18 cellular contexts compared by ENCODE assay signal in genomic region chr3:114011059-114011797, GRCh38. TPM values are rescaled to one million over a fixed set of nuclear protein-coding genes. Genes with fewer than 3 reads are reported as not detected.
DNase-seq lines count a peak whose midpoint lies in the region; ATAC-seq and TF ChIP-seq lines count a peak whose summit lies in the region.
"Had no signal": no experiment of that assay in that cellular context is flagged by ENCODE, and none has a peak within 500 bp of the region (broad histone marks: within the 10 kb centered on the region; RNA-seq: fewer than 3 reads in every experiment).

No MANE protein-coding gene starts in this region.

- no peaks in the 10 kb centered on the region for H3K9me3 Mint-ChIP-seq in activated B cell treated with CpG ODN at 0.5 μM for 24 hours
- H3K9me3 Mint-ChIP-seq: natural killer cell treated with Interleukin-12 subunit alpha and Interleukin-12 subunit beta and Interleukin-15 and Interleukin-18, amount 100 ng/mL, for 72 hours had no signal

- no peak overlapping the region for H3K18ac ChIP-seq in mesendoderm (ENCODE audit: low read length)

- no peak overlapping the region for H3K4ac ChIP-seq in mesendoderm (ENCODE audit: low read depth, low read length)

- no peak overlapping the region for H3K9ac ChIP-seq in mesendoderm (ENCODE audit: low read length)
- H3K9ac ChIP-seq: GM23248 had no signal

- H3K27me3 Mint-ChIP-seq in activated B cell treated with CpG ODN at 0.5 μM for 24 hours: no peaks in the 10 kb centered on the region
- H3K27me3 Mint-ChIP-seq: natural killer cell treated with Interleukin-12 subunit alpha and Interleukin-12 subunit beta and Interleukin-15 and Interleukin-18, amount 100 ng/mL, for 72 hours had no signal

- H3K79me2 ChIP-seq in mesendoderm (ENCODE audit: control insufficient read depth, insufficient read depth, low read length): no peaks in the 10 kb centered on the region

- H3K4me1 Mint-ChIP-seq in activated B cell treated with CpG ODN at 0.5 μM for 24 hours: peaks cover 50% of the 10 kb centered on the region

- no peak overlapping the region for H2BK5ac ChIP-seq in mesendoderm (ENCODE audit: low read length)

- no peak overlapping the region for H3K4me2 ChIP-seq in mesendoderm (ENCODE audit: low read length)

- no peak for DNase-seq in activated B cell treated with CpG ODN at 0.5 μM for 24 hours
- no peak for DNase-seq in cortex of kidney (lab: John Stamatoyannopoulos, UW)
- no peak for DNase-seq in mesendoderm
- DNase-seq in DMS 273 treated with DMSO at 0.1 percent for 48 hours (lab: John Stamatoyannopoulos, UW): no peak
- DNase-seq in T-helper 2 cell: no peak
- DNase-seq: activated CD4-positive, alpha-beta T cell treated with anti-CD3 and anti-CD28 coated beads, Interleukin-2, amount 50 U/mL, for 4 hours; BE2C; GM23248; left ventricle myocardium superior; NCI-H146; NCI-H510A treated with DMSO at 0.1 percent for 48 hours; stimulated activated CD4-positive, alpha-beta T cell treated with anti-CD3 and anti-CD28 coated beads, Interleukin-2, amount 100 ng/mL, for 24 hours; T1000 had no signal

- CTCF ChIA-PET in activated B cell treated with CpG ODN at 0.5 μM for 24 hours (lab: Charles Lee): interaction anchor here (0.7 to 1.2 kb wide), 3 partner anchors 31 to 275 kb away, joined by 3 to 6 read pairs (median 3); partner anchors contain the start of genes CCDC191 and QTRT2

- ATAC-seq in GM18511 (IDR thresholded peaks at IDR 0.05; ENCODE audit: unreplicated experiment) (peak; percentile 81), GM21528 (IDR thresholded peaks at IDR 0.05; ENCODE audit: low FRiP score, unreplicated experiment) (peak; percentile 61), HG03103 (IDR thresholded peaks at IDR 0.05; ENCODE audit: low read depth, unreplicated experiment) (peak; percentile 79), activated B cell treated with CpG ODN at 0.5 μM for 24 hours (ENCODE audit: low read depth) (peak; percentile 82)
- ATAC-seq: K562; left ventricle myocardium superior; natural killer cell treated with Interleukin-12 subunit alpha and Interleukin-12 subunit beta and Interleukin-15 and Interleukin-18, amount 100 ng/mL, for 72 hours had no signal

- no peak overlapping the region for H2AK5ac ChIP-seq in mesendoderm (ENCODE audit: low read length)

- no CpG with 5 or more reads among the region's 2 CpGs for WGBS in mesendoderm (ENCODE audit: extremely low coverage, insufficient coverage, low lambda C conversion rate)

- H3K23ac ChIP-seq in mesendoderm (ENCODE audit: low read length): no peak overlapping the region

- H4K5ac ChIP-seq in mesendoderm (ENCODE audit: low read length): no peak overlapping the region

- peak overlapping the region; percentile 81 for H3K4me3 Mint-ChIP-seq in activated B cell treated with CpG ODN at 0.5 μM for 24 hours
- H3K4me3 Mint-ChIP-seq: natural killer cell treated with Interleukin-12 subunit alpha and Interleukin-12 subunit beta and Interleukin-15 and Interleukin-18, amount 100 ng/mL, for 72 hours had no signal

- H3K36me3 Mint-ChIP-seq in activated B cell treated with CpG ODN at 0.5 μM for 24 hours (ENCODE audit: low read depth): peaks cover 2% of the 10 kb centered on the region
- H3K36me3 Mint-ChIP-seq: natural killer cell treated with Interleukin-12 subunit alpha and Interleukin-12 subunit beta and Interleukin-15 and Interleukin-18, amount 100 ng/mL, for 72 hours had no signal

- H2BK120ac ChIP-seq in mesendoderm (ENCODE audit: low read depth, low read length): no peak overlapping the region

- H3K27ac ChIP-seq in mesendoderm (ENCODE audit: low read depth, low read length): no peak overlapping the region
- H3K27ac ChIP-seq: GM23248 had no signal

- H3K56ac ChIP-seq in mesendoderm (ENCODE audit: low read length): no peak overlapping the region

- no peak overlapping the region for H3K4me3 ChIP-seq in mesendoderm (ENCODE audit: low read length)
- H3K4me3 ChIP-seq: GM23248, K562 had no signal

- TF ChIP-seq CTCF in activated B cell treated with CpG ODN at 0.5 μM for 24 hours (IDR thresholded peaks at IDR 0.05): no peak

- H3K27ac Mint-ChIP-seq in activated B cell treated with CpG ODN at 0.5 μM for 24 hours: peak overlapping the region; percentile 89
- H3K27ac Mint-ChIP-seq: natural killer cell treated with Interleukin-12 subunit alpha and Interleukin-12 subunit beta and Interleukin-15 and Interleukin-18, amount 100 ng/mL, for 72 hours had no signal

- H2BK15ac ChIP-seq in mesendoderm (replicated peaks; ENCODE audit: low read depth): no peak overlapping the region

- H3K27me3 ChIP-seq in mesendoderm (ENCODE audit: insufficient read depth, low read length, poor library complexity): no peaks in the 10 kb centered on the region

- H3K4me1 ChIP-seq in mesendoderm (ENCODE audit: control insufficient read depth, low read depth, low read length): no peaks in the 10 kb centered on the region
- H3K4me1 ChIP-seq: BE2C had no signal

- intact Hi-C loops in activated B cell treated with CpG ODN at 0.5 μM for 24 hours (cut with micrococcal nuclease): no loop called here

- no peak overlapping the region for H4K8ac ChIP-seq in mesendoderm (ENCODE audit: low read depth, low read length)

- POLR2A ChIA-PET in activated B cell treated with CpG ODN at 0.5 μM for 24 hours (lab: Charles Lee): interaction anchor here (0.5 to 3.3 kb wide), 3 partner anchors 45 to 1658 kb away, joined by 3 to 19 read pairs (median 3); partner anchors contain the start of genes CCDC191 and QTRT2

- no peaks in the 10 kb centered on the region for H3K79me1 ChIP-seq in mesendoderm (ENCODE audit: low read length)

- no peaks in the 10 kb centered on the region for H3K36me3 ChIP-seq in mesendoderm (ENCODE audit: control insufficient read depth, insufficient read depth, low read length)
- H3K36me3 ChIP-seq: BE2C had no signal

RNA-seq across cellular contexts. Expression of gene CCDC191, which starts 45.1 kb away (rescaled TPM):
- 14.7 and 17.2 TPM in 2 replicates for total RNA-seq in activated B cell treated with CpG ODN at 0.5 μM for 24 hours
- polyA plus RNA-seq in mesendoderm (2013, experiment 1 of 2): 0.18 TPM
- 0.15 TPM for polyA plus RNA-seq in mesendoderm (2013, experiment 2 of 2)

RNA-seq across cellular contexts. Expression of gene QTRT2, which starts 45.3 kb away (rescaled TPM):
- total RNA-seq in activated B cell treated with CpG ODN at 0.5 μM for 24 hours: 63.1 and 75.5 TPM in 2 replicates
- 28.6 TPM for polyA plus RNA-seq in mesendoderm (2013, experiment 1 of 2)
- polyA plus RNA-seq in mesendoderm (2013, experiment 2 of 2): 30.1 TPM
